Comparison of ENCODE assay signal across 2 cellular contexts in the genomic region with DNA sequence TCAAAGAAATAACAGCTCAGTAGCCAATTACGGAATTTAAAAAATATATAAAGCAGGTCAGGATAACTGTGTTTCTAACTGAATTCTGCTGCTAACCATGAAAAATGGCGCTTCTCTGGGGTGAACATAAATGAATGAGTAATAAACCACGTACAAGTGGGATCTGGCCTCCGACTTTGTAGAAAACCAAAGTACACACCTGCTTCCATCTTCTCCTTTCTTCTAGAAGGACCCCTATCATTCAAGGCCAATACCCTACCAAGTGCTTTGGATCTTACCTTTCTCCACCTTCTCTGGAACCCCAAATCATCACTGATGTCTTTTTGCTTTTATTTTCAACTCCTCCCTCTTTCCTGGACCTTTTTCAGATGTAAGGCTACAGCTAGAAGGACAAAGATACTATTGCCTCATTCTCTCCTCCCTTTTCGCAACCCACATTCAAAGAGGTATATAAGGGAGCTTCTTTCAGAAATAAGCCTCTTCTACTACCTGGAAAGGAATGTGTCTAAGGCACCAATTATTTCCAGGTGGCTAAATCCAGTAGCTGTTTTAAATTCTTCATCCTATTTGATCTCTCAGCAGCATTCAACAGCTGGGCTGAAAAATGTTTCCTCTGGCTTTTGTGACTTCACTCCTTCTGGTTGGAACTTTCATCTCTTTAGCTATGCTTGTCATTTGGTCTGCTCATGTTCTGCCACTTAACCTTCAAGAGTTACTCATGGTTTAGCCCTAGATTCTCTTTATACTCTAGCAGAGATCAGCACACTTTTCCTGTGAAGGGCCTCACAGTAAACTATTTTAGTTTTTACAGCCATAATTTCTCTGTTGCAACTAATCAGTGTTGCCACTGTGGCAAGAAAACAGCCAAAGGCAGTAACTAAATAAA.
TF ChIP-seq lines count a peak whose summit lies in the region.

No MANE protein-coding gene starts in this region.

TF ChIP-seq in A549, 52 proteins besides CTCF, POLR2A, EP300 and RAD21:
- TF ChIP-seq FOSL2 (IDR thresholded peaks at IDR 0.05) (no peak), FOSL2 (CRISPR knock-in tag; IDR thresholded peaks at IDR 0.05) (peak; percentile 26), NPAS2 (CRISPR knock-in tag; IDR thresholded peaks at IDR 0.05; ENCODE audit: borderline replicate concordance) (no peak), RFX5 (IDR thresholded peaks at IDR 0.05) (no peak), CEBPB (IDR thresholded peaks at IDR 0.05) (peak; percentile 51 to 56; a peak in 3 of 4 replicates), MYC (IDR thresholded peaks at IDR 0.05; ENCODE audit: borderline replicate concordance, low read length) (no peak), HDAC2 (IDR thresholded peaks at IDR 0.05) (no peak), JUN (IDR thresholded peaks at IDR 0.05) (peak in 1 of 2 experiments; percentile 18; a peak in 1 of 5 replicates), BHLHE40 (IDR thresholded peaks at IDR 0.05; ENCODE audit: low read depth, low read length) (no peak), EHF (CRISPR knock-in tag; IDR thresholded peaks at IDR 0.05) (no peak)
- TF ChIP-seq, protein P1, sequence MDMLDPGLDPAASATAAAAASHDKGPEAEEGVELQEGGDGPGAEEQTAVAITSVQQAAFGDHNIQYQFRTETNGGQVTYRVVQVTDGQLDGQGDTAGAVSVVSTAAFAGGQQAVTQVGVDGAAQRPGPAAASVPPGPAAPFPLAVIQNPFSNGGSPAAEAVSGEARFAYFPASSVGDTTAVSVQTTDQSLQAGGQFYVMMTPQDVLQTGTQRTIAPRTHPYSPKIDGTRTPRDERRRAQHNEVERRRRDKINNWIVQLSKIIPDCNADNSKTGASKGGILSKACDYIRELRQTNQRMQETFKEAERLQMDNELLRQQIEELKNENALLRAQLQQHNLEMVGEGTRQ (IDR thresholded peaks at IDR 0.05): no peak
- TF ChIP-seq, protein P2, sequence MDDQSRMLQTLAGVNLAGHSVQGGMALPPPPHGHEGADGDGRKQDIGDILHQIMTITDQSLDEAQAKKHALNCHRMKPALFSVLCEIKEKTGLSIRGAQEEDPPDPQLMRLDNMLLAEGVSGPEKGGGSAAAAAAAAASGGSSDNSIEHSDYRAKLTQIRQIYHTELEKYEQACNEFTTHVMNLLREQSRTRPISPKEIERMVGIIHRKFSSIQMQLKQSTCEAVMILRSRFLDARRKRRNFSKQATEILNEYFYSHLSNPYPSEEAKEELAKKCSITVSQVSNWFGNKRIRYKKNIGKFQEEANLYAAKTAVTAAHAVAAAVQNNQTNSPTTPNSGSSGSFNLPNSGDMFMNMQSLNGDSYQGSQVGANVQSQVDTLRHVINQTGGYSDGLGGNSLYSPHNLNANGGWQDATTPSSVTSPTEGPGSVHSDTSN (IDR thresholded peaks at IDR 0.05): no peak
- TF ChIP-seq, protein P3, sequence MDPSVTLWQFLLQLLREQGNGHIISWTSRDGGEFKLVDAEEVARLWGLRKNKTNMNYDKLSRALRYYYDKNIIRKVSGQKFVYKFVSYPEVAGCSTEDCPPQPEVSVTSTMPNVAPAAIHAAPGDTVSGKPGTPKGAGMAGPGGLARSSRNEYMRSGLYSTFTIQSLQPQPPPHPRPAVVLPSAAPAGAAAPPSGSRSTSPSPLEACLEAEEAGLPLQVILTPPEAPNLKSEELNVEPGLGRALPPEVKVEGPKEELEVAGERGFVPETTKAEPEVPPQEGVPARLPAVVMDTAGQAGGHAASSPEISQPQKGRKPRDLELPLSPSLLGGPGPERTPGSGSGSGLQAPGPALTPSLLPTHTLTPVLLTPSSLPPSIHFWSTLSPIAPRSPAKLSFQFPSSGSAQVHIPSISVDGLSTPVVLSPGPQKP (IDR thresholded peaks at IDR 0.05; ENCODE audit: low read depth, low read length): no peak

TF ChIP-seq in GM12878, 131 proteins besides CTCF, POLR2A, EP300 and RAD21:
- TF ChIP-seq LARP7 (IDR thresholded peaks at IDR 0.05) (no peak), POLR2AphosphoS5 (IDR thresholded peaks at IDR 0.05; ENCODE audit: low read length) (no peak), SREBF2 (IDR thresholded peaks at IDR 0.05; ENCODE audit: low read length) (no peak), DPF2 (IDR thresholded peaks at IDR 0.05) (no peak), YY1 (IDR thresholded peaks at IDR 0.05; ENCODE audit: low read depth, low read length) (no peak), RFX5 (IDR thresholded peaks at IDR 0.05; ENCODE audit: low read depth, low read length) (no peak)
- TF ChIP-seq, protein P4, sequence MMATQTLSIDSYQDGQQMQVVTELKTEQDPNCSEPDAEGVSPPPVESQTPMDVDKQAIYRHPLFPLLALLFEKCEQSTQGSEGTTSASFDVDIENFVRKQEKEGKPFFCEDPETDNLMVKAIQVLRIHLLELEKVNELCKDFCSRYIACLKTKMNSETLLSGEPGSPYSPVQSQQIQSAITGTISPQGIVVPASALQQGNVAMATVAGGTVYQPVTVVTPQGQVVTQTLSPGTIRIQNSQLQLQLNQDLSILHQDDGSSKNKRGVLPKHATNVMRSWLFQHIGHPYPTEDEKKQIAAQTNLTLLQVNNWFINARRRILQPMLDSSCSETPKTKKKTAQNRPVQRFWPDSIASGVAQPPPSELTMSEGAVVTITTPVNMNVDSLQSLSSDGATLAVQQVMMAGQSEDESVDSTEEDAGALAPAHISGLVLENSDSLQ (IDR thresholded peaks at IDR 0.05): no peak
TF ChIP-seq in GM12878: peak in this region for 0.
